ENCODE assay signal across 29 cellular contexts in the genomic region with DNA sequence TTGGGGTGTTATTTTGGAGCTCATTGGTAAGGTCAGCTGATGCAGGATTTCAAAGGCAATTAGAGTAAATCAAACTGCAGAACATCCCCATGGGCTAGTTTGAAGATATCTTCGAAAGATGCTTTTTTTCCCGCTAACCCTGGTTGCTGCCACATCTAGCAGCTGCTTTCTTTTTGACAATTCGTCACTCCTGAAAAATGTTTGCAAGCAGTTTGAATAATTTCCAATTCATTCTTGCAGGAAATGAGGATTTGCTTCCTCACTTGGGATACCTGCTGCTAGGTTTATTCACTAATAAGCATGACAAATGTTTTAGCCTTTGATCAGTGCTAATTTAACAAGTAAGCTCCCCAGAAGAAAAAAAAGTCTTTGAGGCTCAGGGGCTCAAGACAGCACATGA.
A peak's percentile ranks its signal among the peaks of the same experiment; 100 is the strongest.
DNase-seq lines count a peak whose midpoint lies in the region; ATAC-seq and TF ChIP-seq lines count a peak whose summit lies in the region.
"Had no signal": no experiment of that assay in that cellular context is flagged by ENCODE, and none has a peak within 500 bp of the region (broad histone marks: within the 10 kb centered on the region; RNA-seq: fewer than 3 reads in every experiment).

No MANE protein-coding gene starts in this region.

- H3K4me3 Mint-ChIP-seq in H9, result peak overlapping the region; percentile 4 to 8; a peak in 2 of 5 replicates
- H3K4me3 Mint-ChIP-seq in activated CD4-positive, alpha-beta memory T cell treated with anti-CD3 and anti-CD28 coated beads for 36 hours, result no peak overlapping the region
- H3K4me3 Mint-ChIP-seq: activated CD4-positive, alpha-beta memory T cell treated with anti-CD3 and anti-CD28 coated beads, Interleukin-2, amount 10 ng/mL, durations not matched to agents 7 days and 5 days; IgD-negative memory B cell; T-helper 17 cell had no signal

- no peak overlapping the region for H4K5ac ChIP-seq in H9 (ENCODE audit: insufficient read length, low read depth, low read length)

- H3K79me1 ChIP-seq in H9 (ENCODE audit: insufficient read depth, low read depth, low read length, poor library complexity, severe bottlenecking), result no peaks in the 10 kb centered on the region

- H3K4me3 ChIP-seq in SJCRH30, result no peak overlapping the region
- H3K4me3 ChIP-seq in iPS DF 6.9 (ENCODE audit: low read length), result no peak overlapping the region
- H3K4me3 ChIP-seq in smooth muscle cell, result no peak overlapping the region
- H3K4me3 ChIP-seq in upper lobe of right lung, result no peak overlapping the region
- H3K4me3 ChIP-seq: BLaER1 treated with 17β-estradiol and CSF1 and Interleukin-3, amounts not matched to agents 10 nM and 100 nM; body of pancreas; esophagus muscularis mucosa; heart left ventricle; stomach; thyroid gland; vagina had no signal

- H3K9me3 Mint-ChIP-seq in H9, result peaks cover 0 to 5% of the 10 kb centered on the region in 2 experiments; a peak in 3 of 5 replicates
- no peaks in the 10 kb centered on the region for H3K9me3 Mint-ChIP-seq in activated CD4-positive, alpha-beta memory T cell treated with anti-CD3 and anti-CD28 coated beads for 36 hours

- no peak overlapping the region for H3K4ac ChIP-seq in H9 (ENCODE audit: low read depth, low read length)

- H2BK12ac ChIP-seq in H9 (ENCODE audit: insufficient read length, low read depth, low read length), result no peak overlapping the region

- no CpG with 5 or more reads among the region's 3 CpGs for WGBS in H9 (ENCODE audit: extremely low coverage, insufficient read length, low lambda C conversion rate)
- WGBS in iPS DF 6.9 (ENCODE audit: insufficient coverage, insufficient read length), result no CpG with 5 or more reads among the region's 3 CpGs
- 31% methylated on average over 3 of the region's 3 CpGs for WGBS in smooth muscle cell (ENCODE audit: low lambda C conversion rate)

- H3K18ac ChIP-seq in H9 (ENCODE audit: insufficient read length, low read depth, low read length), result no peak overlapping the region

- DNase-seq in H9, result peak; percentile 30
- DNase-seq in SJCRH30, result peak; percentile 61 to 89
- DNase-seq in iPS DF 6.9 (ENCODE audit: low read depth, low spot score), result no peak
- no peak for DNase-seq in smooth muscle cell (lab: John Stamatoyannopoulos, UW; ENCODE audit: unreplicated experiment)
- no peak for DNase-seq in activated CD4-positive, alpha-beta memory T cell treated with anti-CD3 and anti-CD28 coated beads for 36 hours
- no peak for DNase-seq in upper lobe of right lung
- DNase-seq in NCI-H1417 (lab: John Stamatoyannopoulos, UW), result no peak
- DNase-seq: activated CD4-positive, alpha-beta memory T cell treated with anti-CD3 and anti-CD28 coated beads, Interleukin-2, amount 10 ng/mL, durations not matched to agents 7 days and 5 days; activated CD4-positive, CD25-positive, alpha-beta regulatory T cell treated with anti-CD3 and anti-CD28 coated beads, Interleukin-2, amount 50 U/mL, for 72 hours; activated CD8-positive, alpha-beta memory T cell treated with anti-CD3 and anti-CD28 coated beads, Interleukin-2, amount 50 U/mL, for 4 hours; activated naive CD4-positive, alpha-beta T cell treated with Interleukin-2 at 50 U/mL for 16 hours; body of pancreas; dermis blood vessel endothelial cell; heart left ventricle; mesenchymal stem cell; NCI-H1048; NCI-H1694; NCI-H510A treated with DMSO at 0.1 percent for 48 hours; Right ventricle myocardium superior; stimulated activated CD4-positive, alpha-beta T cell treated with anti-CD3 and anti-CD28 coated beads, Interleukin-2, amount 100 ng/mL, for 48 hours; stomach; T-helper 17 cell; thyroid gland had no signal

- H2BK20ac ChIP-seq in H9 (ENCODE audit: low read depth, low read length, poor library complexity, severe bottlenecking), result no peak overlapping the region

- peak overlapping the region; percentile 97 for H3K27ac ChIP-seq in H9 (ENCODE audit: insufficient read length, low read depth, low read length)
- H3K27ac ChIP-seq in SJCRH30, result peak overlapping the region; percentile 92
- H3K27ac ChIP-seq in iPS DF 6.9 (ENCODE audit: low read length), result peak overlapping the region; percentile 81
- no peak overlapping the region for H3K27ac ChIP-seq in smooth muscle cell (ENCODE audit: low read depth)
- no peak overlapping the region for H3K27ac ChIP-seq in upper lobe of right lung
- H3K27ac ChIP-seq: BLaER1 treated with 17β-estradiol and CSF1 and Interleukin-3, amounts not matched to agents 10 nM and 100 nM; body of pancreas; esophagus muscularis mucosa; heart left ventricle; stomach; thyroid gland; vagina had no signal

- H2BK15ac ChIP-seq in H9 (ENCODE audit: low read depth, low read length), result no peak overlapping the region

- H2AK5ac ChIP-seq in H9 (ENCODE audit: insufficient read length, low read length), result no peak overlapping the region

- peaks cover 41 to 48% of the 10 kb centered on the region in 2 experiments for H3K4me1 Mint-ChIP-seq in H9
- H3K4me1 Mint-ChIP-seq in activated CD4-positive, alpha-beta memory T cell treated with anti-CD3 and anti-CD28 coated beads for 36 hours (ENCODE audit: low read depth), result no peaks in the 10 kb centered on the region
- H3K4me1 Mint-ChIP-seq: activated CD4-positive, alpha-beta memory T cell treated with anti-CD3 and anti-CD28 coated beads, Interleukin-2, amount 10 ng/mL, durations not matched to agents 7 days and 5 days; IgD-negative memory B cell; T-helper 17 cell had no signal

- H3K27me3 ChIP-seq in H9 (ENCODE audit: insufficient read depth, low read length) (no peaks in the 10 kb centered on the region), SJCRH30 (no peaks in the 10 kb centered on the region), iPS DF 6.9 (ENCODE audit: control insufficient read depth, insufficient read depth, low read length) (no peaks in the 10 kb centered on the region), smooth muscle cell (ENCODE audit: low read depth) (peaks cover 3% of the 10 kb centered on the region), upper lobe of right lung (no peaks in the 10 kb centered on the region)
- H3K27me3 ChIP-seq: BLaER1 treated with 17β-estradiol and CSF1 and Interleukin-3, amounts not matched to agents 10 nM and 100 nM; body of pancreas; esophagus muscularis mucosa; heart left ventricle; stomach; thyroid gland; vagina had no signal

- no peak overlapping the region for H2BK5ac ChIP-seq in H9 (ENCODE audit: insufficient read length, low read length)

- H4K20me1 ChIP-seq in H9 (ENCODE audit: control insufficient read depth, insufficient read depth, insufficient read length) (no peaks in the 10 kb centered on the region), smooth muscle cell (ENCODE audit: low read depth) (no peaks in the 10 kb centered on the region)
- H4K20me1 ChIP-seq: BLaER1 treated with 17β-estradiol and CSF1 and Interleukin-3, amounts not matched to agents 10 nM and 100 nM had no signal

- H3K27me3 Mint-ChIP-seq in H9 (ENCODE audit: low read depth), result no peaks in the 10 kb centered on the region
- no peaks in the 10 kb centered on the region for H3K27me3 Mint-ChIP-seq in activated CD4-positive, alpha-beta memory T cell treated with anti-CD3 and anti-CD28 coated beads for 36 hours
- H3K27me3 Mint-ChIP-seq: activated CD4-positive, alpha-beta memory T cell treated with anti-CD3 and anti-CD28 coated beads, Interleukin-2, amount 10 ng/mL, durations not matched to agents 7 days and 5 days; IgD-negative memory B cell; T-helper 17 cell had no signal

- peak overlapping the region; percentile 5 to 93 (median 65); a peak in 5 of 7 replicates for H3K27ac Mint-ChIP-seq in H9
- no peak overlapping the region for H3K27ac Mint-ChIP-seq in activated CD4-positive, alpha-beta memory T cell treated with anti-CD3 and anti-CD28 coated beads for 36 hours
- H3K27ac Mint-ChIP-seq: activated CD4-positive, alpha-beta memory T cell treated with anti-CD3 and anti-CD28 coated beads, Interleukin-2, amount 10 ng/mL, durations not matched to agents 7 days and 5 days; IgD-negative memory B cell; T-helper 17 cell had no signal

- no peaks in the 10 kb centered on the region for H3K36me3 ChIP-seq in SJCRH30
- H3K36me3 ChIP-seq in iPS DF 6.9 (ENCODE audit: control insufficient read depth, insufficient read depth, low read length), result no peaks in the 10 kb centered on the region
- H3K36me3 ChIP-seq in smooth muscle cell (ENCODE audit: low read depth), result no peaks in the 10 kb centered on the region
- no peaks in the 10 kb centered on the region for H3K36me3 ChIP-seq in upper lobe of right lung
- H3K36me3 ChIP-seq: BLaER1 treated with 17β-estradiol and CSF1 and Interleukin-3, amounts not matched to agents 10 nM and 100 nM; esophagus muscularis mucosa; heart left ventricle; stomach; thyroid gland; vagina had no signal

- no peak overlapping the region for H2BK120ac ChIP-seq in H9 (ENCODE audit: low read depth, low read length, poor library complexity, severe bottlenecking)

- no peaks in the 10 kb centered on the region for H3K79me2 ChIP-seq in H9 (ENCODE audit: insufficient read depth, low read length)
- H3K79me2 ChIP-seq in smooth muscle cell (ENCODE audit: low read depth), result no peaks in the 10 kb centered on the region

- H3K4me1 ChIP-seq in H9 (ENCODE audit: insufficient read depth, low read length) (peaks cover 5% of the 10 kb centered on the region; the same call in 1 of the 2 replicates), SJCRH30 (peaks cover 34% of the 10 kb centered on the region), iPS DF 6.9 (ENCODE audit: control insufficient read depth, insufficient read depth, low read length) (no peaks in the 10 kb centered on the region; the same call in 1 of the 2 replicates), smooth muscle cell (ENCODE audit: low read depth) (peaks cover 17% of the 10 kb centered on the region), upper lobe of right lung (no peaks in the 10 kb centered on the region)
- H3K4me1 ChIP-seq: BLaER1 treated with 17β-estradiol and CSF1 and Interleukin-3, amounts not matched to agents 10 nM and 100 nM; body of pancreas; esophagus muscularis mucosa; heart left ventricle; stomach; thyroid gland; vagina had no signal

- H3K4me2 ChIP-seq in H9 (ENCODE audit: insufficient read depth, insufficient read length, low read length) (peak overlapping the region; percentile 51), smooth muscle cell (peak overlapping the region; percentile 36)
- H3K4me2 ChIP-seq: BLaER1 treated with 17β-estradiol and CSF1 and Interleukin-3, amounts not matched to agents 10 nM and 100 nM had no signal

- CTCF ChIA-PET in activated CD4-positive, alpha-beta memory T cell treated with anti-CD3 and anti-CD28 coated beads for 36 hours (lab: Charles Lee), result no interaction called here

- POLR2A ChIA-PET in activated CD4-positive, alpha-beta memory T cell treated with anti-CD3 and anti-CD28 coated beads for 36 hours (lab: Charles Lee), result no interaction called here

- H3K23ac ChIP-seq in H9 (ENCODE audit: insufficient read length, low read depth, low read length), result no peak overlapping the region

- H2AFZ ChIP-seq in H9 (ENCODE audit: low read length), result no peak overlapping the region
- H2AFZ ChIP-seq in smooth muscle cell (ENCODE audit: low read depth), result peak overlapping the region; percentile 30

- intact Hi-C loops in activated CD4-positive, alpha-beta memory T cell treated with anti-CD3 and anti-CD28 coated beads for 36 hours (cut with micrococcal nuclease), result no loop called here
- intact Hi-C loops in upper lobe of right lung (cut with DNase I), result no loop called here

- ATAC-seq in upper lobe of right lung, result no peak
- ATAC-seq: body of pancreas, HCT116, heart left ventricle, left lobe of liver, T-helper 17 cell had no signal

- H3K56ac ChIP-seq in H9 (ENCODE audit: insufficient read length, low read depth, low read length), result no peak overlapping the region

- no peak overlapping the region for H4K8ac ChIP-seq in H9 (replicated peaks; ENCODE audit: insufficient read length, low read depth, low read length)

- no peaks in the 10 kb centered on the region for H3K23me2 ChIP-seq in H9 (ENCODE audit: insufficient read length, low read depth, low read length, poor library complexity, severe bottlenecking)

- H3K9ac ChIP-seq in H9 (ENCODE audit: extremely low read depth, insufficient read length, low read length) (peak overlapping the region; percentile 35), smooth muscle cell (ENCODE audit: low read depth) (no peak overlapping the region)
- H3K9ac ChIP-seq: BLaER1 treated with 17β-estradiol and CSF1 and Interleukin-3, amounts not matched to agents 10 nM and 100 nM had no signal

- H3K9me3 ChIP-seq in H9 (ENCODE audit: control insufficient read depth, low read depth, low read length) (no peaks in the 10 kb centered on the region), SJCRH30 (replicated peaks) (0 out of 2 replicates have a peak, but pooled peaks cover 8% of the 10 kb centered on the region), iPS DF 6.9 (ENCODE audit: control insufficient read depth, insufficient read depth, low read length) (no peaks in the 10 kb centered on the region), smooth muscle cell (replicated peaks; ENCODE audit: low read depth) (no peaks in the 10 kb centered on the region), upper lobe of right lung (no peaks in the 10 kb centered on the region)
- H3K9me3 ChIP-seq: BLaER1 treated with 17β-estradiol and CSF1 and Interleukin-3, amounts not matched to agents 10 nM and 100 nM; body of pancreas; esophagus muscularis mucosa; heart left ventricle; stomach; thyroid gland; vagina had no signal

- no peak overlapping the region for H3T11ph ChIP-seq in H9 (ENCODE audit: low read length)

- no peak overlapping the region for H4K91ac ChIP-seq in H9 (ENCODE audit: insufficient read length, low read depth, low read length)

- no peaks in the 10 kb centered on the region for H3F3A ChIP-seq in smooth muscle cell (ENCODE audit: low read depth)

- TF ChIP-seq CTCF in H9 (conservative IDR thresholded peaks at IDR 0.05), result no peak
- no peak for TF ChIP-seq CTCF in smooth muscle cell (IDR thresholded peaks at IDR 0.05; ENCODE audit: borderline replicate concordance, insufficient read depth, poor library complexity, severe bottlenecking)
- no peak for TF ChIP-seq CTCF in upper lobe of right lung (IDR thresholded peaks at IDR 0.05)

- H3K36me3 Mint-ChIP-seq in H9 (ENCODE audit: insufficient read depth in 1 of 3, low read depth in 3 of 3), result peaks cover 0 to 14% (median 7%) of the 10 kb centered on the region in 3 experiments; a peak in 6 of 7 replicates
- no peaks in the 10 kb centered on the region for H3K36me3 Mint-ChIP-seq in activated CD4-positive, alpha-beta memory T cell treated with anti-CD3 and anti-CD28 coated beads for 36 hours
- H3K36me3 Mint-ChIP-seq: IgD-negative memory B cell had no signal

- no peak overlapping the region for H3K14ac ChIP-seq in H9 (ENCODE audit: insufficient read depth, low read length)

Comparison
In these comparisons a context has a peak if more than half of its experiments do, and no peak if none do; other contexts are left out.
1. DNase-seq: peak in H9 (single experiment) and SJCRH30 (2 of 2); none in iPS DF 6.9 (single experiment), smooth muscle cell (single experiment), activated CD4-positive, alpha-beta memory T cell treated with anti-CD3 and anti-CD28 coated beads for 36 hours (single experiment), upper lobe of right lung (single experiment) and NCI-H1417 (0 of 3).
2. H3K27ac ChIP-seq: peak in H9 (single experiment), SJCRH30 (single experiment) and iPS DF 6.9 (single experiment); none in smooth muscle cell (single experiment) and upper lobe of right lung (single experiment).